Comparison of ENCODE assay signal across 10 cellular contexts in genomic region chr3:5013021-5013906, GRCh38. TPM values are rescaled to one million over a fixed set of nuclear protein-coding genes. Genes with fewer than 3 reads are reported as not detected.
DNase-seq lines count a peak whose midpoint lies in the region; ATAC-seq lines count a peak whose summit lies in the region.
"Had no signal": no experiment of that assay in that cellular context is flagged by ENCODE, and none has a peak within 500 bp of the region (broad histone marks: within the 10 kb centered on the region; RNA-seq: fewer than 3 reads in every experiment).

No MANE protein-coding gene starts in this region.

- intact Hi-C loops in Right ventricle myocardium superior (cut with DNase I) = no loop called here

- peak overlapping the region; percentile 66 for H3K27ac Mint-ChIP-seq in T-helper 2 cell treated with Interferon-gamma antibody and Interleukin-4, amounts not matched to agents 5 μg/mL and 100 μg/mL, for 36 hours
- peak overlapping the region; percentile 99 for H3K27ac Mint-ChIP-seq in stimulated activated naive B cell treated with anti-CD40 and anti-IgM and Interleukin-4, amounts not matched to agents 10 μg/mL and 1 μg/mL and 100 μg/mL, for 72 hours

- no peaks in the 10 kb centered on the region for H3K27me3 Mint-ChIP-seq in T-helper 2 cell treated with Interferon-gamma antibody and Interleukin-4, amounts not matched to agents 5 μg/mL and 100 μg/mL, for 36 hours (ENCODE audit: low read depth)
- H3K27me3 Mint-ChIP-seq in stimulated activated naive B cell treated with anti-CD40 and anti-IgM and Interleukin-4, amounts not matched to agents 10 μg/mL and 1 μg/mL and 100 μg/mL, for 72 hours = no peaks in the 10 kb centered on the region

- H3K9me3 Mint-ChIP-seq in T-helper 2 cell treated with Interferon-gamma antibody and Interleukin-4, amounts not matched to agents 5 μg/mL and 100 μg/mL, for 36 hours = no peaks in the 10 kb centered on the region
- H3K9me3 Mint-ChIP-seq in stimulated activated naive B cell treated with anti-CD40 and anti-IgM and Interleukin-4, amounts not matched to agents 10 μg/mL and 1 μg/mL and 100 μg/mL, for 72 hours = no peaks in the 10 kb centered on the region

- ATAC-seq in Right ventricle myocardium superior (ENCODE audit: poor library complexity) (peak; percentile 81), HG03108 (IDR thresholded peaks at IDR 0.05; ENCODE audit: unreplicated experiment) (no peak)
- ATAC-seq in stimulated activated naive B cell treated with anti-CD40 and anti-IgM and Interleukin-4, amounts not matched to agents 10 μg/mL and 1 μg/mL and 100 μg/mL, for 72 hours (replicated peaks) = peak; percentile 14 to 22

- H3K4me3 Mint-ChIP-seq in T-helper 2 cell treated with Interferon-gamma antibody and Interleukin-4, amounts not matched to agents 5 μg/mL and 100 μg/mL, for 36 hours = no peak overlapping the region
- peak overlapping the region; percentile 11 to 62 for H3K4me3 Mint-ChIP-seq in stimulated activated naive B cell treated with anti-CD40 and anti-IgM and Interleukin-4, amounts not matched to agents 10 μg/mL and 1 μg/mL and 100 μg/mL, for 72 hours

- H3K36me3 Mint-ChIP-seq in T-helper 2 cell treated with Interferon-gamma antibody and Interleukin-4, amounts not matched to agents 5 μg/mL and 100 μg/mL, for 36 hours (ENCODE audit: low read depth) = peaks cover 4% of the 10 kb centered on the region
- H3K36me3 Mint-ChIP-seq in stimulated activated naive B cell treated with anti-CD40 and anti-IgM and Interleukin-4, amounts not matched to agents 10 μg/mL and 1 μg/mL and 100 μg/mL, for 72 hours = peaks cover 0 to 1% of the 10 kb centered on the region in 2 donors

- peaks cover 71% of the 10 kb centered on the region for H3K4me1 Mint-ChIP-seq in T-helper 2 cell treated with Interferon-gamma antibody and Interleukin-4, amounts not matched to agents 5 μg/mL and 100 μg/mL, for 36 hours (ENCODE audit: low read depth)
- H3K4me1 Mint-ChIP-seq in stimulated activated naive B cell treated with anti-CD40 and anti-IgM and Interleukin-4, amounts not matched to agents 10 μg/mL and 1 μg/mL and 100 μg/mL, for 72 hours = peaks cover 60 to 79% of the 10 kb centered on the region in 2 donors

- no peak for DNase-seq in T-helper 2 cell treated with Interferon-gamma antibody and Interleukin-4, amounts not matched to agents 5 μg/mL and 100 μg/mL, for 36 hours (ENCODE audit: low spot score)
- DNase-seq in T-helper 2 cell = no peak
- peak; percentile 32 for DNase-seq in SIG-M5 (lab: John Stamatoyannopoulos, UW)
- peak; percentile 44 for DNase-seq in Right ventricle myocardium superior
- peak; percentile 62 for DNase-seq in stimulated activated naive B cell treated with anti-CD40 and anti-IgM and Interleukin-4, amounts not matched to agents 10 μg/mL and 1 μg/mL and 100 μg/mL, for 72 hours
- DNase-seq in NCI-H510A (lab: John Stamatoyannopoulos, UW) = no peak
- no peak for DNase-seq in GM19238 (ENCODE audit: insufficient read length, low spot score)
- DNase-seq: hippocampal formation; stimulated activated CD4-positive, alpha-beta T cell treated with anti-CD3 and anti-CD28 coated beads, Interleukin-15, amount 100 ng/mL, for 24 hours had no signal

RNA-seq across cellular contexts. Expression of gene BHLHE40, which starts 34.0 kb away (rescaled TPM):
- total RNA-seq in Right ventricle myocardium superior = 22.8 TPM

Comparison
In these comparisons a context has a peak if more than half of its experiments do, and no peak if none do; other contexts are left out.
1. DNase-seq: peak in SIG-M5 (single experiment), Right ventricle myocardium superior (single experiment) and stimulated activated naive B cell treated with anti-CD40 and anti-IgM and Interleukin-4, amounts not matched to agents 10 μg/mL and 1 μg/mL and 100 μg/mL, for 72 hours (single experiment); none in T-helper 2 cell treated with Interferon-gamma antibody and Interleukin-4, amounts not matched to agents 5 μg/mL and 100 μg/mL, for 36 hours (single experiment), T-helper 2 cell (0 of 5), NCI-H510A (single experiment) and GM19238 (single experiment).